Comparison of ENCODE assay signal across 12 cellular contexts in the genomic region with DNA sequence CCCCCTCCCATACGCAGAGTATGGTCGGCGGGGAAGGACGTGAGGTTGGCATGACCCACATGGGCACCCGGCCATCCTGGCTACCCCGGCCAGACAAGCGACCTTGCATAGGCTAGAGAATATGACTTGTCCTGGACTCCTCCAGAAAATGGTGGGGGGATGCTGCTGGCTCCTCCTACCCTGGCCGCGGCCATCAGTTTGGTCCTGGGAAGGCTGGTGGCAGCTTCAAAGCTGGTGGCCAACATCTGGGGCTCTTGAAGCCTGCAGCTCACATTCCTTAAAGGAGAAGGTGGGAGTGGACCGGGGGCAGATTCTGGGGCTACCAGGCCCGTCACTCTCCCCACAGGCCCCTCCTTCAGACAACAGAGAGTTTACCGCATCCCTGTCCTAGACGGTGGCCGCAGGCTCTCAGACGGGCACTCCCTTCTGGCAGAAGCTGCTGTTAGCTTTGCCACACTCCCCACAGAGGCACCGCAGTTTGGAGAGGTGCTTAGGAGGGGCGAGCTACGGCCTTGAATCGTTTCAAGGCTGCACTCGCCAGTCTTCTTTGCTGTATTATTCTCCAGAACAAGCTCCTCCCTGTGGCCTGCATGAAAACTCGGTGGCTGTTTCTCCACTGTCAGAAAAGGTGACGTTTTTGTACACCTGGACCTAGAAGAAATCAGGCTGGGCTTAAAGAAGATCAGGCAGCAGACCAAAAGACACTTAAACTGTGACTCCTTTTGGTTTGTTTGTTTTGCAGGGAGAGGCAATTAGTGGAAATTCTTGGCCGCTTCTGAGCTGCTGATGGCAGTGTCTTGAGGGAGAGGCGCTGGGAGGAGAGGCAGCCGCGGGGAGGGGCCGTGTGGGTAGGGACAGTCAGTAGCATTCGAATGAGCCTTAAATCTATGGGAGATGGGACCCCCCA.
DNase-seq lines count a peak whose midpoint lies in the region; ATAC-seq and TF ChIP-seq lines count a peak whose summit lies in the region.
"Had no signal": no experiment of that assay in that cellular context is flagged by ENCODE, and none has a peak within 500 bp of the region (broad histone marks: within the 10 kb centered on the region; RNA-seq: fewer than 3 reads in every experiment).

No MANE protein-coding gene starts in this region.

- H3K27ac ChIP-seq in trophoblast cell (ENCODE audit: low read depth, low read length): no peak overlapping the region
- H3K27ac ChIP-seq in naive thymus-derived CD4-positive, alpha-beta T cell (ENCODE audit: low read depth, low read length): no peak overlapping the region

- H4K8ac ChIP-seq in trophoblast cell (ENCODE audit: low read depth, low read length): no peak overlapping the region

- no peak overlapping the region for H3K23ac ChIP-seq in trophoblast cell (ENCODE audit: low read length)

- no peaks in the 10 kb centered on the region for H3K27me3 ChIP-seq in GM06990 (replicated peaks; ENCODE audit: control insufficient read depth, insufficient read depth, low read length)
- H3K27me3 ChIP-seq in trophoblast cell (ENCODE audit: insufficient read depth, low read length): no peaks in the 10 kb centered on the region
- H3K27me3 ChIP-seq in naive thymus-derived CD4-positive, alpha-beta T cell (ENCODE audit: control insufficient read depth in 2 of 2, insufficient read depth in 2 of 2, low read length in 2 of 2): no peaks in the 10 kb centered on the region

- ATAC-seq in naive thymus-derived CD4-positive, alpha-beta T cell: no peak
- no peak for ATAC-seq in GM21423 (IDR thresholded peaks at IDR 0.05; ENCODE audit: unreplicated experiment)
- ATAC-seq: stimulated activated memory B cell treated with anti-CD40 and anti-IgM and Interleukin-4, amounts not matched to agents 10 μg/mL and 1 μg/mL and 100 μg/mL, for 72 hours had no signal

- H2BK12ac ChIP-seq in trophoblast cell (ENCODE audit: low read length): no peak overlapping the region

- CTCF ChIA-PET in naive thymus-derived CD4-positive, alpha-beta T cell (lab: Charles Lee): interaction anchor here (0.8 to 1.1 kb wide), 2 partner anchors 26 to 34 kb away, joined by 3 to 4 read pairs; no protein-coding TSS in a partner anchor

- H4K12ac ChIP-seq in trophoblast cell (ENCODE audit: low read depth, low read length): no peak overlapping the region

- peak overlapping the region in 1 of 10 donors; percentile 16 for H3K4me3 Mint-ChIP-seq in naive thymus-derived CD4-positive, alpha-beta T cell
- H3K4me3 Mint-ChIP-seq: stimulated activated memory B cell treated with anti-CD40 and anti-IgM and Interleukin-4, amounts not matched to agents 10 μg/mL and 1 μg/mL and 100 μg/mL, for 72 hours had no signal

- no peaks in the 10 kb centered on the region for H3K9me3 Mint-ChIP-seq in naive thymus-derived CD4-positive, alpha-beta T cell
- H3K9me3 Mint-ChIP-seq: stimulated activated memory B cell treated with anti-CD40 and anti-IgM and Interleukin-4, amounts not matched to agents 10 μg/mL and 1 μg/mL and 100 μg/mL, for 72 hours had no signal

- no peak overlapping the region for H3K14ac ChIP-seq in trophoblast cell (ENCODE audit: low read length)

- TF ChIP-seq CTCF in GM06990 (IDR thresholded peaks at IDR 0.05; ENCODE audit: insufficient read depth, low read length, poor library complexity, severe bottlenecking): peak; percentile 11

- H3K79me2 ChIP-seq in trophoblast cell (ENCODE audit: control insufficient read depth, insufficient read depth, low read length, poor library complexity): no peaks in the 10 kb centered on the region

- H3K4me2 ChIP-seq in trophoblast cell (ENCODE audit: low read length): no peak overlapping the region

- no peak overlapping the region for H2BK120ac ChIP-seq in trophoblast cell (ENCODE audit: insufficient read depth, low read length, poor library complexity)

- peaks cover 0 to 11% (median 0%) of the 10 kb centered on the region in 7 donors for H3K4me1 Mint-ChIP-seq in naive thymus-derived CD4-positive, alpha-beta T cell

- H3K27ac Mint-ChIP-seq in naive thymus-derived CD4-positive, alpha-beta T cell: no peak overlapping the region
- H3K27ac Mint-ChIP-seq: stimulated activated memory B cell treated with anti-CD40 and anti-IgM and Interleukin-4, amounts not matched to agents 10 μg/mL and 1 μg/mL and 100 μg/mL, for 72 hours had no signal

- H3K4ac ChIP-seq in trophoblast cell (ENCODE audit: low read depth, low read length): no peak overlapping the region

- H3K4me1 ChIP-seq in trophoblast cell (ENCODE audit: control insufficient read depth in 1 of 2, insufficient read depth in 2 of 2, low read length in 2 of 2): peaks cover 0 to 3% of the 10 kb centered on the region in 2 experiments
- H3K4me1 ChIP-seq in naive thymus-derived CD4-positive, alpha-beta T cell (ENCODE audit: control insufficient read depth in 2 of 2, insufficient read depth in 2 of 2, low read length in 2 of 2): peaks cover 0 to 18% of the 10 kb centered on the region in 2 donors

- H3K36me3 ChIP-seq in GM06990 (ENCODE audit: control insufficient read depth, insufficient read depth, low read length) (no peaks in the 10 kb centered on the region), trophoblast cell (ENCODE audit: control insufficient read depth in 1 of 2, insufficient read depth in 2 of 2, low read length in 2 of 2) (no peaks in the 10 kb centered on the region)
- H3K36me3 ChIP-seq in naive thymus-derived CD4-positive, alpha-beta T cell (ENCODE audit: control insufficient read depth in 2 of 3, insufficient read depth in 3 of 3, low read length in 3 of 3): no peaks in the 10 kb centered on the region

- no peaks in the 10 kb centered on the region for H3K79me1 ChIP-seq in trophoblast cell (ENCODE audit: low read length)

- DNase-seq in GM06990 (ENCODE audit: extremely low read depth, insufficient read length) (no peak), NCI-H2227 treated with DMSO at 0.1 percent for 48 hours (lab: John Stamatoyannopoulos, UW) (peak; percentile 64), fibroblast of peridontal ligament (ENCODE audit: extremely low read depth) (peak; percentile 34), posterior vena cava (ENCODE audit: low spot score) (peak; percentile 59), NCI-H774 (lab: John Stamatoyannopoulos, UW) (no peak), trophoblast cell (no peak)
- DNase-seq in naive thymus-derived CD4-positive, alpha-beta T cell: no peak
- DNase-seq: activated T-cell treated with anti-CD3 and anti-CD28 coated beads, Interleukin-2, amount 50 U/mL, for 1 hour; DMS 273 treated with DMSO at 0.1 percent for 48 hours; NCI-H1930 had no signal

- H3K9me3 ChIP-seq in trophoblast cell (ENCODE audit: insufficient read depth, low read depth, low read length): no peaks in the 10 kb centered on the region
- H3K9me3 ChIP-seq in naive thymus-derived CD4-positive, alpha-beta T cell (ENCODE audit: control insufficient read depth in 2 of 3, low read length in 3 of 3): no peaks in the 10 kb centered on the region

- WGBS in trophoblast cell (ENCODE audit: extremely low coverage, insufficient coverage, insufficient read length): no CpG with 5 or more reads among the region's 28 CpGs

- H2AFZ ChIP-seq in trophoblast cell (ENCODE audit: insufficient read depth, low read length, poor library complexity): no peak overlapping the region

- POLR2A ChIA-PET in naive thymus-derived CD4-positive, alpha-beta T cell (lab: Charles Lee): no interaction called here

- H3K27me3 Mint-ChIP-seq in naive thymus-derived CD4-positive, alpha-beta T cell: peaks cover 0 to 29% (median 0%) of the 10 kb centered on the region in 5 donors

- no peak overlapping the region for H2AK5ac ChIP-seq in trophoblast cell (ENCODE audit: low read length)

- H3K36me3 Mint-ChIP-seq in naive thymus-derived CD4-positive, alpha-beta T cell: no peaks in the 10 kb centered on the region
- H3K36me3 Mint-ChIP-seq: stimulated activated memory B cell treated with anti-CD40 and anti-IgM and Interleukin-4, amounts not matched to agents 10 μg/mL and 1 μg/mL and 100 μg/mL, for 72 hours had no signal

- H3K9ac ChIP-seq in trophoblast cell (ENCODE audit: low read length): no peak overlapping the region

- no peak overlapping the region for H2BK5ac ChIP-seq in trophoblast cell (ENCODE audit: low read depth, low read length, poor library complexity)

- intact Hi-C loops in posterior vena cava (cut with DNase I): loop anchor here in 1 of 2 donors (2.0 kb wide), 1 partner anchor 53 kb away; no protein-coding TSS in a partner anchor
- intact Hi-C loops in naive thymus-derived CD4-positive, alpha-beta T cell (cut with micrococcal nuclease): no loop called here

- H3K4me3 ChIP-seq in GM06990 (replicated peaks; ENCODE audit: low read depth, low read length) (no peak overlapping the region), trophoblast cell (ENCODE audit: low read depth, low read length) (no peak overlapping the region)
- H3K4me3 ChIP-seq in naive thymus-derived CD4-positive, alpha-beta T cell (ENCODE audit: low read length): no peak overlapping the region

- H4K91ac ChIP-seq in trophoblast cell (ENCODE audit: low read depth, low read length): no peak overlapping the region

- H3K18ac ChIP-seq in trophoblast cell (ENCODE audit: low read length): no peak overlapping the region

Comparison
In these comparisons a context has a peak if more than half of its experiments do, and no peak if none do; other contexts are left out.
1. DNase-seq: peak in NCI-H2227 treated with DMSO at 0.1 percent for 48 hours (single experiment), fibroblast of peridontal ligament (single experiment) and posterior vena cava (single experiment); none in GM06990 (single experiment), NCI-H774 (single experiment), trophoblast cell (0 of 2) and naive thymus-derived CD4-positive, alpha-beta T cell (0 of 9).